In the genomic region with DNA sequence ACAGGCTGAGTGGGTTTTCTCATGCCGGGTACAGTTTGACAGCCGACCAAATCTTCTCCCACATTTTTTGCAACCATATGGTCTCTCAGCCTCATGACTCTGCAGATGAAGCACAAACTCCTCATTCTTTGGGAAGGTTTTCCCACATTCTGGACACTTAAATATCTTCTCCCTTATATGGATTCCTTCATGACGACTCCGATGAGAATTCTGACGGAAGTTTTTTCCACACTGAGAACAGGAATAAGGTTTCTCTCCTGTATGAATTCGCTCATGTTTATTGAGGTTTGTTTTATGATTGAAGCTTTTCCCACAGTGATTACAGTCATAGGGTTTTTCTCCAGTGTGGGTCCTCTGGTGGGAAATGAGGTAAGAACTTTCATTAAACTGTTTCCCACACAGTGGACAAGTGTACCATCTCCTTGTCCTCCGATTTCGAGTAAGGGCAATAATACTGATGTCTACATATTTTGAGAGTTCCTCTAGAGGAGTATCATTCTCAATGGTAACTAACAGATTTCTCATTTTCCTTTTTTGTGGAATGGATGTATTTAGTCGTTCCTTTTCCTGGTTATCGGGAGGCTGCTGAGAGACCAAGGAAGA, we compare ENCODE assay signal across 1 cellular context.
TF ChIP-seq lines count a peak whose summit lies in the region.

No MANE protein-coding gene starts in this region.

TF ChIP-seq in K562, 482 proteins besides CTCF, POLR2A, EP300 and RAD21 (continued from another document and continues in another):
- TF ChIP-seq, protein P1, sequence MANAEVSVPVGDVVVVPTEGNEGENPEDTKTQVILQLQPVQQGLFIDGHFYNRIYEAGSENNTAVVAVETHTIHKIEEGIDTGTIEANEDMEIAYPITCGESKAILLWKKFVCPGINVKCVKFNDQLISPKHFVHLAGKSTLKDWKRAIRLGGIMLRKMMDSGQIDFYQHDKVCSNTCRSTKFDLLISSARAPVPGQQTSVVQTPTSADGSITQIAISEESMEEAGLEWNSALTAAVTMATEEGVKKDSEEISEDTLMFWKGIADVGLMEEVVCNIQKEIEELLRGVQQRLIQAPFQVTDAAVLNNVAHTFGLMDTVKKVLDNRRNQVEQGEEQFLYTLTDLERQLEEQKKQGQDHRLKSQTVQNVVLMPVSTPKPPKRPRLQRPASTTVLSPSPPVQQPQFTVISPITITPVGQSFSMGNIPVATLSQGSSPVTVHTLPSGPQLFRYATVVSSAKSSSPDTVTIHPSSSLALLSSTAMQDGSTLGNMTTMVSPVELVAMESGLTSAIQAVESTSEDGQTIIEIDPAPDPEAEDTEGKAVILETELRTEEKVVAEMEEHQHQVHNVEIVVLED (CRISPR knock-in tag; IDR thresholded peaks at IDR 0.05), result no peak
- TF ChIP-seq, protein P2, sequence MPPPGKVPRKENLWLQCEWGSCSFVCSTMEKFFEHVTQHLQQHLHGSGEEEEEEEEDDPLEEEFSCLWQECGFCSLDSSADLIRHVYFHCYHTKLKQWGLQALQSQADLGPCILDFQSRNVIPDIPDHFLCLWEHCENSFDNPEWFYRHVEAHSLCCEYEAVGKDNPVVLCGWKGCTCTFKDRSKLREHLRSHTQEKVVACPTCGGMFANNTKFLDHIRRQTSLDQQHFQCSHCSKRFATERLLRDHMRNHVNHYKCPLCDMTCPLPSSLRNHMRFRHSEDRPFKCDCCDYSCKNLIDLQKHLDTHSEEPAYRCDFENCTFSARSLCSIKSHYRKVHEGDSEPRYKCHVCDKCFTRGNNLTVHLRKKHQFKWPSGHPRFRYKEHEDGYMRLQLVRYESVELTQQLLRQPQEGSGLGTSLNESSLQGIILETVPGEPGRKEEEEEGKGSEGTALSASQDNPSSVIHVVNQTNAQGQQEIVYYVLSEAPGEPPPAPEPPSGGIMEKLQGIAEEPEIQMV (tag; conservative IDR thresholded peaks at IDR 0.05; ENCODE audit: low read depth), result no peak
- TF ChIP-seq, protein P3, sequence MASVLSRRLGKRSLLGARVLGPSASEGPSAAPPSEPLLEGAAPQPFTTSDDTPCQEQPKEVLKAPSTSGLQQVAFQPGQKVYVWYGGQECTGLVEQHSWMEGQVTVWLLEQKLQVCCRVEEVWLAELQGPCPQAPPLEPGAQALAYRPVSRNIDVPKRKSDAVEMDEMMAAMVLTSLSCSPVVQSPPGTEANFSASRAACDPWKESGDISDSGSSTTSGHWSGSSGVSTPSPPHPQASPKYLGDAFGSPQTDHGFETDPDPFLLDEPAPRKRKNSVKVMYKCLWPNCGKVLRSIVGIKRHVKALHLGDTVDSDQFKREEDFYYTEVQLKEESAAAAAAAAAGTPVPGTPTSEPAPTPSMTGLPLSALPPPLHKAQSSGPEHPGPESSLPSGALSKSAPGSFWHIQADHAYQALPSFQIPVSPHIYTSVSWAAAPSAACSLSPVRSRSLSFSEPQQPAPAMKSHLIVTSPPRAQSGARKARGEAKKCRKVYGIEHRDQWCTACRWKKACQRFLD (CRISPR knock-in tag; IDR thresholded peaks at IDR 0.05), result no peak
- TF ChIP-seq NR4A1 (CRISPR knock-in tag; IDR thresholded peaks at IDR 0.05) (no peak), NR4A1 (tag; IDR thresholded peaks at IDR 0.05) (no peak), SMAD4 (CRISPR knock-in tag; conservative IDR thresholded peaks at IDR 0.05) (0 out of 2 replicates have a peak, but pooled peaks have one; percentile 33), PCBP1 (IDR thresholded peaks at IDR 0.05; ENCODE audit: low read depth, low read length, poor library complexity, severe bottlenecking) (no peak), ATF7 (IDR thresholded peaks at IDR 0.05) (no peak), SAP30 (IDR thresholded peaks at IDR 0.05; ENCODE audit: borderline replicate concordance, insufficient read depth, low read depth, low read length, poor library complexity, severe bottlenecking) (no peak), CBX3 (IDR thresholded peaks at IDR 0.05; ENCODE audit: borderline replicate concordance in 1 of 2, low read length in 2 of 2) (peak in 1 of 2 experiments; percentile 95; a peak in 2 of 3 replicates), RBM25 (IDR thresholded peaks at IDR 0.05; ENCODE audit: low read depth, low read length, severe bottlenecking) (no peak), NFE2 (IDR thresholded peaks at IDR 0.05; ENCODE audit: low read depth) (no peak), STAG1 (CRISPR knock-in tag; IDR thresholded peaks at IDR 0.05; ENCODE audit: borderline replicate concordance) (no peak), NR2C1 (IDR thresholded peaks at IDR 0.05) (no peak), NR2C1 (tag; IDR thresholded peaks at IDR 0.05) (no peak), ARID2 (IDR thresholded peaks at IDR 0.05) (no peak), ZNF75A (CRISPR knock-in tag; IDR thresholded peaks at IDR 0.05) (peak; percentile 100), IFI16 (CRISPR knock-in tag; IDR thresholded peaks at IDR 0.05) (no peak), NR1H2 (CRISPR knock-in tag; IDR thresholded peaks at IDR 0.05) (no peak), GATA2 (CRISPR knock-in tag; IDR thresholded peaks at IDR 0.05) (no peak), GATAD2A (IDR thresholded peaks at IDR 0.05) (no peak), MAFF (IDR thresholded peaks at IDR 0.05; ENCODE audit: low read length) (no peak), ZNF282 (CRISPR knock-in tag; IDR thresholded peaks at IDR 0.05) (no peak), MAZ (CRISPR knock-in tag; conservative IDR thresholded peaks at IDR 0.05 in 1 of 2, IDR thresholded peaks at IDR 0.05 in 1 of 2) (no peak), ZNF263 (CRISPR knock-in tag; IDR thresholded peaks at IDR 0.05; ENCODE audit: borderline replicate concordance) (no peak), HIVEP1 (CRISPR knock-in tag; IDR thresholded peaks at IDR 0.05) (no peak), EHMT2 (IDR thresholded peaks at IDR 0.05) (no peak), ZNF707 (CRISPR knock-in tag; conservative IDR thresholded peaks at IDR 0.05) (no peak), MCM3 (IDR thresholded peaks at IDR 0.05) (no peak), PHTF2 (CRISPR knock-in tag; IDR thresholded peaks at IDR 0.05) (no peak), C11orf30 (IDR thresholded peaks at IDR 0.05; ENCODE audit: low read depth) (no peak), STAT5B (CRISPR knock-in tag; IDR thresholded peaks at IDR 0.05) (no peak), ZNF507 (tag; conservative IDR thresholded peaks at IDR 0.05) (peak; percentile 30; the same call in 1 of the 2 replicates), ZNF121 (CRISPR knock-in tag; conservative IDR thresholded peaks at IDR 0.05) (no peak), TRIM28 (IDR thresholded peaks at IDR 0.05) (peak; percentile 100), MEF2D (tag; conservative IDR thresholded peaks at IDR 0.05; ENCODE audit: low read depth) (no peak), CBX5 (IDR thresholded peaks at IDR 0.05; ENCODE audit: borderline replicate concordance, low read depth) (peak; percentile 63; the same call in 1 of the 2 replicates), ZNF57 (CRISPR knock-in tag; IDR thresholded peaks at IDR 0.05) (no peak)
- TF ChIP-seq, protein P4, sequence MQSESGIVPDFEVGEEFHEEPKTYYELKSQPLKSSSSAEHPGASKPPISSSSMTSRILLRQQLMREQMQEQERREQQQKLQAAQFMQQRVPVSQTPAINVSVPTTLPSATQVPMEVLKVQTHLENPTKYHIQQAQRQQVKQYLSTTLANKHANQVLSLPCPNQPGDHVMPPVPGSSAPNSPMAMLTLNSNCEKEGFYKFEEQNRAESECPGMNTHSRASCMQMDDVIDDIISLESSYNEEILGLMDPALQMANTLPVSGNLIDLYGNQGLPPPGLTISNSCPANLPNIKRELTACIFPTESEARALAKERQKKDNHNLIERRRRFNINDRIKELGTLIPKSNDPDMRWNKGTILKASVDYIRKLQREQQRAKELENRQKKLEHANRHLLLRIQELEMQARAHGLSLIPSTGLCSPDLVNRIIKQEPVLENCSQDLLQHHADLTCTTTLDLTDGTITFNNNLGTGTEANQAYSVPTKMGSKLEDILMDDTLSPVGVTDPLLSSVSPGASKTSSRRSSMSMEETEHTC (IDR thresholded peaks at IDR 0.05), result no peak
- TF ChIP-seq, protein P5, sequence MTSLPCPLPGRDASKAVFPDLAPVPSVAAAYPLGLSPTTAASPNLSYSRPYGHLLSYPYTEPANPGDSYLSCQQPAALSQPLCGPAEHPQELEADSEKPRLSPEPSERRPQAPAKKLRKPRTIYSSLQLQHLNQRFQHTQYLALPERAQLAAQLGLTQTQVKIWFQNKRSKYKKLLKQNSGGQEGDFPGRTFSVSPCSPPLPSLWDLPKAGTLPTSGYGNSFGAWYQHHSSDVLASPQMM (CRISPR knock-in tag; IDR thresholded peaks at IDR 0.05), result no peak
- TF ChIP-seq, protein P6, sequence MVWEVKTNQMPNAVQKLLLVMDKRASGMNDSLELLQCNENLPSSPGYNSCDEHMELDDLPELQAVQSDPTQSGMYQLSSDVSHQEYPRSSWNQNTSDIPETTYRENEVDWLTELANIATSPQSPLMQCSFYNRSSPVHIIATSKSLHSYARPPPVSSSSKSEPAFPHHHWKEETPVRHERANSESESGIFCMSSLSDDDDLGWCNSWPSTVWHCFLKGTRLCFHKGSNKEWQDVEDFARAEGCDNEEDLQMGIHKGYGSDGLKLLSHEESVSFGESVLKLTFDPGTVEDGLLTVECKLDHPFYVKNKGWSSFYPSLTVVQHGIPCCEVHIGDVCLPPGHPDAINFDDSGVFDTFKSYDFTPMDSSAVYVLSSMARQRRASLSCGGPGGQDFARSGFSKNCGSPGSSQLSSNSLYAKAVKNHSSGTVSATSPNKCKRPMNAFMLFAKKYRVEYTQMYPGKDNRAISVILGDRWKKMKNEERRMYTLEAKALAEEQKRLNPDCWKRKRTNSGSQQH (CRISPR knock-in tag; IDR thresholded peaks at IDR 0.05), result no peak
- TF ChIP-seq, protein P7, sequence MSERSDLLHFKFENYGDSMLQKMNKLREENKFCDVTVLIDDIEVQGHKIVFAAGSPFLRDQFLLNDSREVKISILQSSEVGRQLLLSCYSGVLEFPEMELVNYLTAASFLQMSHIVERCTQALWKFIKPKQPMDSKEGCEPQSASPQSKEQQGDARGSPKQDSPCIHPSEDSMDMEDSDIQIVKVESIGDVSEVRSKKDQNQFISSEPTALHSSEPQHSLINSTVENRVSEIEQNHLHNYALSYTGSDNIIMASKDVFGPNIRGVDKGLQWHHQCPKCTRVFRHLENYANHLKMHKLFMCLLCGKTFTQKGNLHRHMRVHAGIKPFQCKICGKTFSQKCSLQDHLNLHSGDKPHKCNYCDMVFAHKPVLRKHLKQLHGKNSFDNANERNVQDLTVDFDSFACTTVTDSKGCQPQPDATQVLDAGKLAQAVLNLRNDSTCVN (CRISPR knock-in tag; IDR thresholded peaks at IDR 0.05), result no peak
- TF ChIP-seq, protein P8, sequence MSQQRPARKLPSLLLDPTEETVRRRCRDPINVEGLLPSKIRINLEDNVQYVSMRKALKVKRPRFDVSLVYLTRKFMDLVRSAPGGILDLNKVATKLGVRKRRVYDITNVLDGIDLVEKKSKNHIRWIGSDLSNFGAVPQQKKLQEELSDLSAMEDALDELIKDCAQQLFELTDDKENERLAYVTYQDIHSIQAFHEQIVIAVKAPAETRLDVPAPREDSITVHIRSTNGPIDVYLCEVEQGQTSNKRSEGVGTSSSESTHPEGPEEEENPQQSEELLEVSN (IDR thresholded peaks at IDR 0.05; ENCODE audit: borderline replicate concordance in 1 of 2, extremely low read depth in 1 of 2, insufficient read depth in 1 of 2, insufficient read length in 1 of 2, low read depth in 1 of 2, low read length in 1 of 2, poor library complexity in 1 of 2, severe bottlenecking in 1 of 2), result no peak
- TF ChIP-seq, protein P9, sequence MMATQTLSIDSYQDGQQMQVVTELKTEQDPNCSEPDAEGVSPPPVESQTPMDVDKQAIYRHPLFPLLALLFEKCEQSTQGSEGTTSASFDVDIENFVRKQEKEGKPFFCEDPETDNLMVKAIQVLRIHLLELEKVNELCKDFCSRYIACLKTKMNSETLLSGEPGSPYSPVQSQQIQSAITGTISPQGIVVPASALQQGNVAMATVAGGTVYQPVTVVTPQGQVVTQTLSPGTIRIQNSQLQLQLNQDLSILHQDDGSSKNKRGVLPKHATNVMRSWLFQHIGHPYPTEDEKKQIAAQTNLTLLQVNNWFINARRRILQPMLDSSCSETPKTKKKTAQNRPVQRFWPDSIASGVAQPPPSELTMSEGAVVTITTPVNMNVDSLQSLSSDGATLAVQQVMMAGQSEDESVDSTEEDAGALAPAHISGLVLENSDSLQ (IDR thresholded peaks at IDR 0.05), result no peak
- TF ChIP-seq, protein P10, sequence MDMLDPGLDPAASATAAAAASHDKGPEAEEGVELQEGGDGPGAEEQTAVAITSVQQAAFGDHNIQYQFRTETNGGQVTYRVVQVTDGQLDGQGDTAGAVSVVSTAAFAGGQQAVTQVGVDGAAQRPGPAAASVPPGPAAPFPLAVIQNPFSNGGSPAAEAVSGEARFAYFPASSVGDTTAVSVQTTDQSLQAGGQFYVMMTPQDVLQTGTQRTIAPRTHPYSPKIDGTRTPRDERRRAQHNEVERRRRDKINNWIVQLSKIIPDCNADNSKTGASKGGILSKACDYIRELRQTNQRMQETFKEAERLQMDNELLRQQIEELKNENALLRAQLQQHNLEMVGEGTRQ (CRISPR knock-in tag; IDR thresholded peaks at IDR 0.05), result no peak
- TF ChIP-seq, protein P11, sequence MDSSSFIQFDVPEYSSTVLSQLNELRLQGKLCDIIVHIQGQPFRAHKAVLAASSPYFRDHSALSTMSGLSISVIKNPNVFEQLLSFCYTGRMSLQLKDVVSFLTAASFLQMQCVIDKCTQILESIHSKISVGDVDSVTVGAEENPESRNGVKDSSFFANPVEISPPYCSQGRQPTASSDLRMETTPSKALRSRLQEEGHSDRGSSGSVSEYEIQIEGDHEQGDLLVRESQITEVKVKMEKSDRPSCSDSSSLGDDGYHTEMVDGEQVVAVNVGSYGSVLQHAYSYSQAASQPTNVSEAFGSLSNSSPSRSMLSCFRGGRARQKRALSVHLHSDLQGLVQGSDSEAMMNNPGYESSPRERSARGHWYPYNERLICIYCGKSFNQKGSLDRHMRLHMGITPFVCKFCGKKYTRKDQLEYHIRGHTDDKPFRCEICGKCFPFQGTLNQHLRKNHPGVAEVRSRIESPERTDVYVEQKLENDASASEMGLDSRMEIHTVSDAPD (CRISPR knock-in tag; IDR thresholded peaks at IDR 0.05), result no peak
- TF ChIP-seq, protein P12, sequence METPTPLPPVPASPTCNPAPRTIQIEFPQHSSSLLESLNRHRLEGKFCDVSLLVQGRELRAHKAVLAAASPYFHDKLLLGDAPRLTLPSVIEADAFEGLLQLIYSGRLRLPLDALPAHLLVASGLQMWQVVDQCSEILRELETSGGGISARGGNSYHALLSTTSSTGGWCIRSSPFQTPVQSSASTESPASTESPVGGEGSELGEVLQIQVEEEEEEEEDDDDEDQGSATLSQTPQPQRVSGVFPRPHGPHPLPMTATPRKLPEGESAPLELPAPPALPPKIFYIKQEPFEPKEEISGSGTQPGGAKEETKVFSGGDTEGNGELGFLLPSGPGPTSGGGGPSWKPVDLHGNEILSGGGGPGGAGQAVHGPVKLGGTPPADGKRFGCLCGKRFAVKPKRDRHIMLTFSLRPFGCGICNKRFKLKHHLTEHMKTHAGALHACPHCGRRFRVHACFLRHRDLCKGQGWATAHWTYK (CRISPR knock-in tag; IDR thresholded peaks at IDR 0.05), result no peak
